ENCODE assay signal across 1 cellular context in the genomic region with DNA sequence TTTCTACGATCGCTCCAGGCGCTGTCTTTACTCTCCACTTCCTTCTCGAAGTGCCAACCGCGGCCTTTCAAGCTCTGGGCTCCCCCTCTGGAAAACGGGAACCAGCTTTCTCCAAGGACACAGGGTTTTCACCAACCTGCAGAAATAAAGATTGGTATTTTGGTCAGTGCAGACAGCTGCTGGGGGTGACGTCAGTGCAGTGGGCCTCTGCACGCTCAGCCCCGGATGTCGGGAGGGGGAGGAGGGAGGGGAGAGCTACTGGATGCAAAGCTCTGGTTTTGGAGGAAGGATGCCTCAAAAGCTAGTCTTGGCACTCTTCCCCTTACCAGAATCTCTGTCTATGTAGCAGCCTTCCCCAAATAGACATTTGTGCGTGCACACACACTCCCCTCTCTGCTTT.
A peak's percentile ranks its signal among the peaks of the same experiment; 100 is the strongest.
TF ChIP-seq lines count a peak whose summit lies in the region.

No MANE protein-coding gene starts in this region.

TF ChIP-seq in HepG2, 621 proteins besides CTCF, POLR2A, EP300 and RAD21 (continued from another document):
- TF ChIP-seq, protein P1, sequence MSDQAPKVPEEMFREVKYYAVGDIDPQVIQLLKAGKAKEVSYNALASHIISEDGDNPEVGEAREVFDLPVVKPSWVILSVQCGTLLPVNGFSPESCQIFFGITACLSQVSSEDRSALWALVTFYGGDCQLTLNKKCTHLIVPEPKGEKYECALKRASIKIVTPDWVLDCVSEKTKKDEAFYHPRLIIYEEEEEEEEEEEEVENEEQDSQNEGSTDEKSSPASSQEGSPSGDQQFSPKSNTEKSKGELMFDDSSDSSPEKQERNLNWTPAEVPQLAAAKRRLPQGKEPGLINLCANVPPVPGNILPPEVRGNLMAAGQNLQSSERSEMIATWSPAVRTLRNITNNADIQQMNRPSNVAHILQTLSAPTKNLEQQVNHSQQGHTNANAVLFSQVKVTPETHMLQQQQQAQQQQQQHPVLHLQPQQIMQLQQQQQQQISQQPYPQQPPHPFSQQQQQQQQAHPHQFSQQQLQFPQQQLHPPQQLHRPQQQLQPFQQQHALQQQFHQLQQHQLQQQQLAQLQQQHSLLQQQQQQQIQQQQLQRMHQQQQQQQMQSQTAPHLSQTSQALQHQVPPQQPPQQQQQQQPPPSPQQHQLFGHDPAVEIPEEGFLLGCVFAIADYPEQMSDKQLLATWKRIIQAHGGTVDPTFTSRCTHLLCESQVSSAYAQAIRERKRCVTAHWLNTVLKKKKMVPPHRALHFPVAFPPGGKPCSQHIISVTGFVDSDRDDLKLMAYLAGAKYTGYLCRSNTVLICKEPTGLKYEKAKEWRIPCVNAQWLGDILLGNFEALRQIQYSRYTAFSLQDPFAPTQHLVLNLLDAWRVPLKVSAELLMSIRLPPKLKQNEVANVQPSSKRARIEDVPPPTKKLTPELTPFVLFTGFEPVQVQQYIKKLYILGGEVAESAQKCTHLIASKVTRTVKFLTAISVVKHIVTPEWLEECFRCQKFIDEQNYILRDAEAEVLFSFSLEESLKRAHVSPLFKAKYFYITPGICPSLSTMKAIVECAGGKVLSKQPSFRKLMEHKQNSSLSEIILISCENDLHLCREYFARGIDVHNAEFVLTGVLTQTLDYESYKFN (CRISPR knock-in tag; conservative IDR thresholded peaks at IDR 0.05), result no peak
- TF ChIP-seq ZNF766 (CRISPR knock-in tag; IDR thresholded peaks at IDR 0.05; ENCODE audit: borderline replicate concordance) (no peak), CREB1 (IDR thresholded peaks at IDR 0.05) (peak; percentile 79), CREB1 (CRISPR knock-in tag; IDR thresholded peaks at IDR 0.05) (0 out of 2 replicates have a peak, but pooled peaks have one; percentile 39), ZNF703 (CRISPR knock-in tag; IDR thresholded peaks at IDR 0.05; ENCODE audit: borderline replicate concordance) (no peak)
